ENCODE assay signal across 8 cellular contexts in the genomic region with DNA sequence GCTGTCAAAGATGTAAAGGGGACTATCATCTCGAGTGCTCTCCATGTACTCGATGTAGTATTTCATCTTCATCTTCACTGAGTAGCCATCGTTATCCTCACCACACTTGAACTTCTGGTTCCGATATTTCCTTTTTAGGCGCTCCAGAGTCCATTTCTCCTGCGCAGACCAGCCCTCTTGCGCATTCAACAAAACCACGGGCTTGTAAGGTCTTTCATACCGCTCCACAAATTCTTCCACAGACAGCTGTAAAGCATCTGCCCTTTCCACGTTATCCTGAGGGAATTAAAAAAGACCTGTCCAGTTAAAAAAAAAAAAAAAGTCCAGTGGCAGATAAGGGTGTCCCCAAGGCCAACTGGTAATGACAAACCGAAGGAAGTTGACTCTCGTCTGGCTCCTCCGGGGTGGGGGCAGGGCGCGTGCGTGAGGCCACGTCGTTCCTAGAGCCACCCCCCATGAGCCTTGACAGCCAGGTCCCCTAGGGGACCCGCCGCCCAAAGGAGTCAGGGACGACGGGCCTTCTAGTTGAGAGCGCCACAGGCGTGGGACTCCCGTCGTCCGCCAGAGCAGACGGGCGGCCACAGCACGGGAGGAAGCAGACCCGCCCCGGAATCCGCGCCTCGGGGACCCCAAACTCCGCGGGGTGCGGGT. TPM values are rescaled to one million over a fixed set of nuclear protein-coding genes. Genes with fewer than 3 reads are reported as not detected.
DNase-seq lines count a peak whose midpoint lies in the region; TF ChIP-seq lines count a peak whose summit lies in the region.

No MANE protein-coding gene starts in this region.

- peak overlapping the region; percentile 80 for H3K4me3 ChIP-seq in GM12864 (ENCODE audit: low read depth, low read length)
- peak overlapping the region; percentile 99 for H3K4me3 ChIP-seq in HAP-1
- peak overlapping the region; percentile 96 for H3K4me3 ChIP-seq in endocrine pancreas (ENCODE audit: control insufficient read depth, insufficient read depth, low read length)

- H3K27me3 Mint-ChIP-seq in mesothelial cell of epicardium (ENCODE audit: low read depth), result no peaks in the 10 kb centered on the region

- in situ Hi-C loops in HAP-1 (cut with MboI; ENCODE audit: low sequenced_read_pairs), result no loop called here

- H3K27ac Mint-ChIP-seq in mesothelial cell of epicardium, result peak overlapping the region; percentile 96

- peak overlapping the region; percentile 88 for H3K9ac ChIP-seq in endocrine pancreas (ENCODE audit: control insufficient read depth, insufficient read depth, low read length)

- TF ChIP-seq CTCF in GM12864 (IDR thresholded peaks at IDR 0.05; ENCODE audit: low read depth, low read length, missing control alignments) (no peak), mesothelial cell of epicardium (IDR thresholded peaks at IDR 0.05; ENCODE audit: unreplicated experiment) (no peak)

- H3K9me3 ChIP-seq in HAP-1 (no peaks in the 10 kb centered on the region), endocrine pancreas (ENCODE audit: control insufficient read depth, low read length) (no peaks in the 10 kb centered on the region)

- H3K36me3 ChIP-seq in HAP-1 (replicated peaks), result peaks cover 57% of the 10 kb centered on the region
- peaks cover 4% of the 10 kb centered on the region for H3K36me3 ChIP-seq in endocrine pancreas (ENCODE audit: control insufficient read depth, insufficient read depth, low read length)

- peaks cover 23% of the 10 kb centered on the region for H3K36me3 Mint-ChIP-seq in mesothelial cell of epicardium

- no peaks in the 10 kb centered on the region for H3K9me3 Mint-ChIP-seq in mesothelial cell of epicardium

- H3K4me1 Mint-ChIP-seq in mesothelial cell of epicardium, result peaks cover 22% of the 10 kb centered on the region

- peaks cover 8% of the 10 kb centered on the region; the same call in 1 of the 2 replicates for H3K4me1 ChIP-seq in HAP-1
- H3K4me1 ChIP-seq in endocrine pancreas (ENCODE audit: control insufficient read depth, insufficient read depth, low read length), result peaks cover 4% of the 10 kb centered on the region

- no peak for DNase-seq in GM12864 (ENCODE audit: low read depth)
- DNase-seq in HAP-1 (ENCODE audit: low spot score in 2 of 2), result peak in 1 of 2 experiments; percentile 73
- DNase-seq in MV-4-11 (lab: John Stamatoyannopoulos, UW), result peak; percentile 47
- DNase-seq in activated CD8-positive, alpha-beta memory T cell treated with anti-CD3 and anti-CD28 coated beads for 1 hour (ENCODE audit: extremely low read depth in 1 of 2, low read depth in 1 of 2), result peak; percentile 37 to 50
- DNase-seq in mesothelial cell of epicardium (ENCODE audit: low spot score in 2 of 2, unreplicated experiment in 2 of 2), result no peak
- DNase-seq in stimulated activated CD8-positive, alpha-beta memory T cell treated with anti-CD3 and anti-CD28 coated beads, Interleukin-7, amount 100 ng/mL, for 24 hours (ENCODE audit: low read depth), result peak; percentile 46
- no peak for DNase-seq in NCI-H1930 (lab: John Stamatoyannopoulos, UW)

- H3K4me3 Mint-ChIP-seq in mesothelial cell of epicardium, result peak overlapping the region; percentile 98

- H3K27me3 ChIP-seq in HAP-1 (ENCODE audit: low read depth) (no peaks in the 10 kb centered on the region), endocrine pancreas (ENCODE audit: control insufficient read depth, insufficient read depth, low read length) (no peaks in the 10 kb centered on the region)

RNA-seq across cellular contexts. Expression of gene JMJD6, which starts 0.7 kb away (rescaled TPM):
- 15.2 to 17.4 TPM (median 15.7 TPM) in 3 replicates for total RNA-seq in mesothelial cell of epicardium

RNA-seq across cellular contexts. Expression of gene METTL23, which starts 0.9 kb away (rescaled TPM):
- total RNA-seq in mesothelial cell of epicardium, result 22.0 to 25.6 TPM (median 22.1 TPM) in 3 replicates

RNA-seq across cellular contexts. Expression of gene SRSF2, which starts 11.4 kb away (rescaled TPM):
- 229 to 239 TPM (median 231 TPM) in 3 replicates for total RNA-seq in mesothelial cell of epicardium

RNA-seq across cellular contexts. Expression of gene MFSD11, which starts 12.2 kb away (rescaled TPM):
- 34.4 to 39.7 TPM (median 34.7 TPM) in 3 replicates for total RNA-seq in mesothelial cell of epicardium

RNA-seq across cellular contexts. Expression of gene MXRA7, which starts 14.9 kb away (rescaled TPM):
- 53.6 to 57.9 TPM (median 56.5 TPM) in 3 replicates for total RNA-seq in mesothelial cell of epicardium

Comparison
In these comparisons a context has a peak if more than half of its experiments do, and no peak if none do; other contexts are left out.
1. DNase-seq: peak in MV-4-11 (single experiment), activated CD8-positive, alpha-beta memory T cell treated with anti-CD3 and anti-CD28 coated beads for 1 hour (2 of 2) and stimulated activated CD8-positive, alpha-beta memory T cell treated with anti-CD3 and anti-CD28 coated beads, Interleukin-7, amount 100 ng/mL, for 24 hours (single experiment); none in GM12864 (single experiment), mesothelial cell of epicardium (0 of 2) and NCI-H1930 (0 of 2).
2. Peak in every context shown above with its lines, with median percentiles within 50 percentile points of each other: H3K4me3 ChIP-seq.